In genomic region chr15:67080900-67081431, GRCh38 we compare ENCODE assay signal across 1 cellular context.
TF ChIP-seq lines count a peak whose summit lies in the region.

No MANE protein-coding gene starts in this region.

TF ChIP-seq in H1, 55 proteins besides CTCF, POLR2A, EP300 and RAD21:
- TF ChIP-seq CTBP2 (IDR thresholded peaks at IDR 0.05; ENCODE audit: borderline replicate concordance, insufficient read depth, insufficient read length, low read length) (no peak), JUND (IDR thresholded peaks at IDR 0.05; ENCODE audit: low read length) (no peak), POU5F1 (IDR thresholded peaks at IDR 0.05; ENCODE audit: low read depth, low read length) (no peak), ATF3 (IDR thresholded peaks at IDR 0.05; ENCODE audit: insufficient read depth, low read depth, low read length) (no peak), GTF2F1 (IDR thresholded peaks at IDR 0.05; ENCODE audit: borderline replicate concordance, low read depth, low read length) (no peak), ATF2 (IDR thresholded peaks at IDR 0.05; ENCODE audit: low read length) (no peak), BACH1 (IDR thresholded peaks at IDR 0.05; ENCODE audit: low read length) (no peak), SP4 (IDR thresholded peaks at IDR 0.05; ENCODE audit: low read length) (no peak), YY1 (IDR thresholded peaks at IDR 0.05; ENCODE audit: low read depth, low read length) (no peak), RBBP5 (IDR thresholded peaks at IDR 0.05; ENCODE audit: borderline replicate concordance, low read depth, low read length) (no peak), MAFK (IDR thresholded peaks at IDR 0.05; ENCODE audit: low read depth, low read length) (no peak), KDM5A (IDR thresholded peaks at IDR 0.05; ENCODE audit: low read length) (no peak), NANOG (IDR thresholded peaks at IDR 0.05; ENCODE audit: insufficient read depth, low read depth, low read length, poor library complexity, severe bottlenecking) (no peak), HDAC6 (IDR thresholded peaks at IDR 0.05; ENCODE audit: low read depth, low read length) (no peak), KDM1A (IDR thresholded peaks at IDR 0.05; ENCODE audit: borderline replicate concordance, low read length) (no peak), SRF (IDR thresholded peaks at IDR 0.05; ENCODE audit: low read depth, low read length) (no peak), RNF2 (IDR thresholded peaks at IDR 0.05; ENCODE audit: borderline replicate concordance, low read depth, low read length, missing control alignments, poor library complexity, severe bottlenecking) (no peak), CHD2 (IDR thresholded peaks at IDR 0.05; ENCODE audit: low read length) (no peak), JUN (IDR thresholded peaks at IDR 0.05; ENCODE audit: low read depth, low read length) (no peak), E2F6 (IDR thresholded peaks at IDR 0.05) (no peak)
